8 cellular contexts compared by ENCODE assay signal in the genomic region with DNA sequence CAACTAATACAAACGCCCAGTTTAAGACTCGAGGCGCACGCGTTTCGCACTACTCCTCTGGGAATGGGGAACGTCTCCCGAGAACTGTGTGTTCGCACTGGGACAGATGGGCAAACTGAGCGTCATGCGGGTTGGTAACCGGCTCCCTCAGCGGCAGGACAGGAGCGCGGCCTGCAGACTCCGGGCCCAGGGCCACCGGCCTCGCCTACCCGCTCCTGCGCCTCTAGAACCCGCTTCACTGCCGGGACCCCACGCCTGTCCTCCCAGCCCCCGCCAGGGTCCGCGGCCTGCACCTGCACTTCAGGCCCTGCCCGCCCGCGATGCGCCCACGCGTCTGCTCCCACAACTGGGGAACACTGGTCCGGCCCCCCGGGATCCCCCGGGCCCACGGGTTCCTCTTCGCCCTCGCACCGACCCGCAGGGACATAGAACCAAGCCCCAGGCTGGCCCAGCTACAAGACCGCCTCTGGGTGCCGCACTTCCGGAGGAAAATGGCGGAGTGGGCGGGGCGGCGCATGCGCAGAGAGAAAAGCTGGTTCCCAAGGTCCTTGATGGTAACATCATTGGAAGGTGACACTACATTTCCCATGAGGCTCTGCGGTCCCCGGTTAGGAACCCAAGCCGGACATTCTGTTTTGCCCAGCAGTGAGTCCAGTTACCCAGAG. TPM values are rescaled to one million over a fixed set of nuclear protein-coding genes. Genes with fewer than 3 reads are reported as not detected.
DNase-seq lines count a peak whose midpoint lies in the region; ATAC-seq, FAIRE-seq and TF ChIP-seq lines count a peak whose summit lies in the region.
"Not testable (repeated sequence)": the region's sequence is repeated elsewhere in the genome, so short reads cannot be mapped to it uniquely, and the experiment has no call there.

A gene (minus strand): TSS at position 459 of the 665 bp plus-strand sequence. CDS start 2,187 bp downstream, outside the sequence.

- peak in 1 of 2 donors; percentile 53 for ATAC-seq in CD4-positive, CD25-positive, alpha-beta regulatory T cell (ENCODE audit: low read depth in 2 of 2)
- peak; percentile 73 for ATAC-seq in HG03159 (IDR thresholded peaks at IDR 0.05; ENCODE audit: unreplicated experiment)
- not testable (repeated sequence) for ATAC-seq in K562

- H3K27me3 Mint-ChIP-seq in CD4-positive, CD25-positive, alpha-beta regulatory T cell = not testable (repeated sequence)

- CTCF ChIA-PET in K562 (lab: Yijun Ruan, JAX; ENCODE audit: low intra/inter-chr PET ratio) = not testable (repeated sequence)

- TF ChIP-seq CTCF in K562 (IDR thresholded peaks at IDR 0.05 in 2 of 3, conservative IDR thresholded peaks at IDR 0.05 in 1 of 3; ENCODE audit: insufficient read depth in 2 of 3, low read depth in 1 of 3, low read length in 3 of 3); cardiac muscle cell (IDR thresholded peaks at IDR 0.05; ENCODE audit: low read depth, low read length): not testable (repeated sequence)
- TF ChIP-seq CTCF in neutrophil (IDR thresholded peaks at IDR 0.05) = peak; percentile 12

- peak; percentile 80 to 91 (median 84) for DNase-seq in CD4-positive, CD25-positive, alpha-beta regulatory T cell
- DNase-seq in NCI-H510A treated with DMSO at 0.1 percent for 48 hours (lab: John Stamatoyannopoulos, UW) = peak; percentile 29
- DNase-seq in activated CD4-positive, alpha-beta T cell treated with anti-CD3 and anti-CD28 coated beads for 24 hours (ENCODE audit: low read depth in 2 of 2) = peak; percentile 86 to 90
- peak; percentile 34 to 85 (median 54) for DNase-seq in K562 (ENCODE audit: extremely low read depth in 1 of 4, low spot score in 3 of 4)
- DNase-seq in cardiac muscle cell (ENCODE audit: low read depth in 1 of 2, low spot score in 1 of 2) = peak; percentile 60 to 93
- peak; percentile 91 for DNase-seq in stimulated activated CD8-positive, alpha-beta memory T cell treated with anti-CD3 and anti-CD28 coated beads, Interleukin-4, amount 100 ng/mL, for 24 hours (ENCODE audit: low read depth)

- intact Hi-C loops in K562 (cut with micrococcal nuclease) = not testable (repeated sequence)

- peak; percentile 55 for FAIRE-seq in K562 (lab: Jason Lieb, UNC)

- H3K9me3 ChIP-seq in CD4-positive, CD25-positive, alpha-beta regulatory T cell (ENCODE audit: control insufficient read depth in 2 of 2, low read length in 2 of 2); K562 (replicated peaks; ENCODE audit: control insufficient read depth, insufficient read depth, low read depth, low read length); cardiac muscle cell (ENCODE audit: low read depth); neutrophil: not testable (repeated sequence)

- not testable (repeated sequence) for TF ChIP-seq RAD21 in K562 (CRISPR knock-in tag; conservative IDR thresholded peaks at IDR 0.05 in 1 of 2, IDR thresholded peaks at IDR 0.05 in 1 of 2)

- TSS peak; percentile 76 for BruUV-seq in K562 (replicated peaks; lab: Mats Ljungman, UMichigan)

- H2AFZ ChIP-seq in K562 (ENCODE audit: low read depth, low read length) = peak within 1 kb of the TSS; percentile 79

- TF ChIP-seq EP300 in K562 (IDR thresholded peaks at IDR 0.05; ENCODE audit: low read length) = not testable (repeated sequence)

- H4K20me1 ChIP-seq in K562 (replicated peaks; ENCODE audit: control insufficient read depth, insufficient read depth, low read length) = not testable (repeated sequence)

- 2% methylated on average over 23 of the region's 51 CpGs for WGBS in K562 (ENCODE audit: insufficient coverage, low coverage, missing lambda C conversion rate)

- H3K4me3 Mint-ChIP-seq in CD4-positive, CD25-positive, alpha-beta regulatory T cell = peak within 1 kb of the TSS; percentile 89 to 93 (median 92)

- POLR2A ChIA-PET in K562 (lab: Yijun Ruan, JAX) = not testable (repeated sequence)

- H3K4me1 Mint-ChIP-seq in CD4-positive, CD25-positive, alpha-beta regulatory T cell = peaks cover 0 to 22% (median 8%) of the 10 kb centered on the region in 4 donors

- H3K4me1 ChIP-seq in CD4-positive, CD25-positive, alpha-beta regulatory T cell (ENCODE audit: control insufficient read depth, insufficient read depth, low read length, poor library complexity, severe bottlenecking); K562 (replicated peaks in 1 of 2; ENCODE audit: control insufficient read depth in 2 of 2, insufficient read depth in 2 of 2, low read length in 2 of 2); cardiac muscle cell (ENCODE audit: low read depth); neutrophil (ENCODE audit: control insufficient read depth in 1 of 2, insufficient read depth in 1 of 2, low read depth in 1 of 2, low read length in 1 of 2): not testable (repeated sequence)

- H3K27ac ChIP-seq in CD4-positive, CD25-positive, alpha-beta regulatory T cell (ENCODE audit: insufficient read depth, low read length, poor library complexity, severe bottlenecking) = peak within 1 kb of the TSS; percentile 23
- H3K27ac ChIP-seq in K562 (ENCODE audit: extremely low read depth, low read depth, low read length) (peak within 1 kb of the TSS; percentile 70), cardiac muscle cell (peak within 1 kb of the TSS; percentile 71), neutrophil (peak within 1 kb of the TSS; percentile 57)

- peak within 1 kb of the TSS; percentile 64 for H3K4me3 ChIP-seq in CD4-positive, CD25-positive, alpha-beta regulatory T cell (ENCODE audit: low read depth, low read length)
- H3K4me3 ChIP-seq in K562 (peak within 1 kb of the TSS; percentile 56), cardiac muscle cell (peak within 1 kb of the TSS; percentile 41), neutrophil (ENCODE audit: low read depth in 1 of 2, low read length in 1 of 2) (peak within 1 kb of the TSS; percentile 60 to 73)

- TF ChIP-seq POLR2A in K562 (conservative IDR thresholded peaks at IDR 0.05) = peak; percentile 79

- not testable (repeated sequence) for H3K9me1 ChIP-seq in K562 (ENCODE audit: control insufficient read depth, insufficient read depth, low read length)

- H3K79me2 ChIP-seq in K562 (ENCODE audit: control insufficient read depth, insufficient read depth, low read length) = not testable (repeated sequence)

- peaks cover 0 to 28% (median 14%) of the 10 kb centered on the region in 7 donors for H3K9me3 Mint-ChIP-seq in CD4-positive, CD25-positive, alpha-beta regulatory T cell

- in situ Hi-C loops in K562 (cut with MboI) = not testable (repeated sequence)

- not testable (repeated sequence) for H3K27me3 ChIP-seq in CD4-positive, CD25-positive, alpha-beta regulatory T cell (ENCODE audit: control insufficient read depth, insufficient read depth, low read length); K562 (ENCODE audit: control insufficient read depth in 2 of 2, insufficient read depth in 2 of 2, low read length in 2 of 2); cardiac muscle cell; neutrophil

- peaks cover 20% of the 10 kb centered on the region for H3K36me3 Mint-ChIP-seq in CD4-positive, CD25-positive, alpha-beta regulatory T cell

- peak within 1 kb of the TSS; percentile 71 to 89 for H3K9ac ChIP-seq in K562 (ENCODE audit: insufficient read depth in 1 of 2, low read depth in 2 of 2, low read length in 2 of 2)

- not testable (repeated sequence) for H3K36me3 ChIP-seq in CD4-positive, CD25-positive, alpha-beta regulatory T cell (ENCODE audit: control insufficient read depth, insufficient read depth, low read length); K562 (ENCODE audit: control insufficient read depth, insufficient read depth, low read length); cardiac muscle cell; neutrophil

- peak within 1 kb of the TSS; percentile 89 to 94 (median 93) for H3K27ac Mint-ChIP-seq in CD4-positive, CD25-positive, alpha-beta regulatory T cell

- peak within 1 kb of the TSS; percentile 76 for H3K4me2 ChIP-seq in K562 (ENCODE audit: insufficient read depth, low read length)

TF ChIP-seq in K562, 482 proteins besides CTCF, POLR2A, EP300 and RAD21 (continues in another document):
- TF ChIP-seq FOXK2 (conservative IDR thresholded peaks at IDR 0.05 in 1 of 2, IDR thresholded peaks at IDR 0.05 in 1 of 2; ENCODE audit: low read depth in 2 of 2) = peak in 1 of 2 experiments; percentile 30; a peak in 1 of 4 replicates
- peak; percentile 6; the same call in 1 of the 2 replicates for TF ChIP-seq RFX1 (IDR thresholded peaks at IDR 0.05)
- TF ChIP-seq CREM (IDR thresholded peaks at IDR 0.05; ENCODE audit: low read depth) = 0 out of 2 replicates have a peak, but pooled peaks have one; percentile 24

RNA-seq across cellular contexts. Expression of the gene that starts here (rescaled TPM):
- 3.0 TPM for total RNA-seq in CD4-positive, CD25-positive, alpha-beta regulatory T cell
- polyA plus RNA-seq in CD4-positive, CD25-positive, alpha-beta regulatory T cell = 1 to 10 TPM; 3.1 to 7.1 (median 5.2) TPM
- total RNA-seq in K562 (2011; cell fraction: chromatin; rRNA removed; ENCODE audit: low replicate concordance) = 21.2 and 56.4 TPM in 2 replicates
- 17.0 and 21.8 TPM in 2 replicates for total RNA-seq in K562 (2011; cell fraction: nucleolus; rRNA removed)
- 42.1 and 50.3 TPM in 2 replicates for total RNA-seq in K562 (2011; cell fraction: nucleoplasm; rRNA removed)
- 6.0 and 7.4 TPM in 2 replicates for total RNA-seq in K562 (2014; rRNA removed)
- 11.0 and 12.4 TPM in 2 replicates for total RNA-seq in K562 (2014; rRNA removed; fragmentation: Illumina TruSeq; extraction: Trizol)
- total RNA-seq in K562 (2015; rRNA removed; fragmentation: Illumina TruSeq; extraction: Trizol) = 10.1 and 11.0 TPM in 2 replicates
- 8.2 and 10.0 TPM in 2 replicates for total RNA-seq in K562 (2021)
- polyA plus RNA-seq in K562 (2011; rRNA removed) = 23.2 and 24.2 TPM in 2 replicates
- polyA plus RNA-seq in K562 (2011; cell fraction: cytosol; rRNA removed) = 6.2 and 16.5 TPM in 2 replicates
- 17.9 and 25.8 TPM in 2 replicates for polyA plus RNA-seq in K562 (2011; cell fraction: nucleus; rRNA removed)
- 5.4 and 8.5 TPM in 2 replicates for polyA plus RNA-seq in K562 (2012)
- polyA plus RNA-seq in K562 (2014; fragmentation: Illumina TruSeq; extraction: Trizol) = 7.6 and 8.7 TPM in 2 replicates
- 1 to 10 TPM; 3.6 to 5.0 TPM for polyA plus RNA-seq in K562 (2014; fragmentation: Nextera tagmentation; extraction: Ambion mirVana)
- 5.4 and 8.8 TPM in 2 replicates for polyA plus RNA-seq in K562 (2014; rRNA removed)
- polyA minus RNA-seq in K562 (2011; rRNA and poly(A)+ RNA removed) = 28.5 and 31.8 TPM in 2 replicates
- polyA minus RNA-seq in K562 (2011; cell fraction: cytosol; rRNA and poly(A)+ RNA removed) = 3.9 and 4.5 TPM in 2 replicates
- 19.4 and 31.1 TPM in 2 replicates for polyA minus RNA-seq in K562 (2011; cell fraction: nucleus; rRNA and poly(A)+ RNA removed)
- 7.2 and 15.5 TPM in 2 replicates for total RNA-seq in cardiac muscle cell
- polyA plus RNA-seq in cardiac muscle cell = 8.4 and 9.8 TPM in 2 replicates

Comparison
In these comparisons a context has a peak if more than half of its experiments do, and no peak if none do; other contexts are left out.
1. DNase-seq: peak in every context shown above with its lines; median percentile 91 in stimulated activated CD8-positive, alpha-beta memory T cell treated with anti-CD3 and anti-CD28 coated beads, Interleukin-4, amount 100 ng/mL, for 24 hours; 88 in activated CD4-positive, alpha-beta T cell treated with anti-CD3 and anti-CD28 coated beads for 24 hours; 84 in CD4-positive, CD25-positive, alpha-beta regulatory T cell; 76 in cardiac muscle cell; 54 in K562; 29 in NCI-H510A treated with DMSO at 0.1 percent for 48 hours.